In the genomic region with DNA sequence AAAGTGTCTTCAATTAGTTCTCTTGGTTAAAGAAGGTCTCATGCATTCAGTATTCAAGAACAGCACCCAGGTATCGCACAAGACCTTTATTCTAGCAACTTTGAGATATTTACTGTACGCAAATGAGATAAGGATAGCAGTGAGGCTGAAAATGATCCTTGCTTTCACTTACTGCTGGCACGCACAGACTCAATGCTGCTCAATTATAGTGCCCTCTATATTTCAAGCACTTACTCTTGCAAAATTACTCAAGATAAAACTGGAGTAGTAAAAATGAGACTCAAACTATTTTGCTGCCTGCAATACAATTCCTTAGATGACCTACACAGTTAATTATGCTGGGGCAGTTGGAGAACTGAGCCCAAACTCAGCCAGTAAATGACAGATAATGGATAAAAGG, we compare ENCODE assay signal across 1 cellular context.
TF ChIP-seq lines count a peak whose summit lies in the region.

No MANE protein-coding gene starts in this region.

TF ChIP-seq in HepG2, 621 proteins besides CTCF, POLR2A, EP300 and RAD21 (continued from another document):
- TF ChIP-seq, protein P1, sequence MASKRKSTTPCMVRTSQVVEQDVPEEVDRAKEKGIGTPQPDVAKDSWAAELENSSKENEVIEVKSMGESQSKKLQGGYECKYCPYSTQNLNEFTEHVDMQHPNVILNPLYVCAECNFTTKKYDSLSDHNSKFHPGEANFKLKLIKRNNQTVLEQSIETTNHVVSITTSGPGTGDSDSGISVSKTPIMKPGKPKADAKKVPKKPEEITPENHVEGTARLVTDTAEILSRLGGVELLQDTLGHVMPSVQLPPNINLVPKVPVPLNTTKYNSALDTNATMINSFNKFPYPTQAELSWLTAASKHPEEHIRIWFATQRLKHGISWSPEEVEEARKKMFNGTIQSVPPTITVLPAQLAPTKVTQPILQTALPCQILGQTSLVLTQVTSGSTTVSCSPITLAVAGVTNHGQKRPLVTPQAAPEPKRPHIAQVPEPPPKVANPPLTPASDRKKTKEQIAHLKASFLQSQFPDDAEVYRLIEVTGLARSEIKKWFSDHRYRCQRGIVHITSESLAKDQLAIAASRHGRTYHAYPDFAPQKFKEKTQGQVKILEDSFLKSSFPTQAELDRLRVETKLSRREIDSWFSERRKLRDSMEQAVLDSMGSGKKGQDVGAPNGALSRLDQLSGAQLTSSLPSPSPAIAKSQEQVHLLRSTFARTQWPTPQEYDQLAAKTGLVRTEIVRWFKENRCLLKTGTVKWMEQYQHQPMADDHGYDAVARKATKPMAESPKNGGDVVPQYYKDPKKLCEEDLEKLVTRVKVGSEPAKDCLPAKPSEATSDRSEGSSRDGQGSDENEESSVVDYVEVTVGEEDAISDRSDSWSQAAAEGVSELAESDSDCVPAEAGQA (IDR thresholded peaks at IDR 0.05; ENCODE audit: low read depth) = no peak
- TF ChIP-seq, protein P1 (CRISPR knock-in tag; IDR thresholded peaks at IDR 0.05; ENCODE audit: borderline replicate concordance) = no peak
- no peak for TF ChIP-seq ZNF567 (CRISPR knock-in tag; IDR thresholded peaks at IDR 0.05; ENCODE audit: borderline replicate concordance)
TF ChIP-seq in HepG2: peak in this region for 0.
